In genomic region chr2:179274749-179275148, GRCh38 we compare ENCODE assay signal across 9 cellular contexts. TPM values are rescaled to one million over a fixed set of nuclear protein-coding genes. Genes with fewer than 3 reads are reported as not detected.
DNase-seq lines count a peak whose midpoint lies in the region; ATAC-seq lines count a peak whose summit lies in the region.
"Had no signal": no experiment of that assay in that cellular context is flagged by ENCODE, and none has a peak within 500 bp of the region (broad histone marks: within the 10 kb centered on the region; RNA-seq: fewer than 3 reads in every experiment).

No MANE protein-coding gene starts in this region.

- WGBS in aorta, 2 donors = 47 to 52% methylated on average over 2 of the region's 2 CpGs

- in situ Hi-C loops in KBM-7 (cut with MboI; ENCODE audit: low pct_unique_long_range_greater_than_20kb, low sequenced_read_pairs) = no loop called here

- H3K4me3 ChIP-seq in MG63 = no peak overlapping the region
- no peak overlapping the region for H3K4me3 ChIP-seq in aorta (ENCODE audit: low read length in 2 of 2)
- H3K4me3 ChIP-seq: ovary had no signal

- H3K9me3 ChIP-seq in MG63 = no peaks in the 10 kb centered on the region
- H3K9me3 ChIP-seq in aorta (ENCODE audit: control insufficient read depth, low read length) = no peaks in the 10 kb centered on the region
- H3K9me3 ChIP-seq: ovary had no signal

- DNase-seq in KBM-7 = peak; percentile 51
- DNase-seq in myocyte (ENCODE audit: low read depth) = peak; percentile 54
- no peak for DNase-seq in DMS 273 (lab: John Stamatoyannopoulos, UW; ENCODE audit: unreplicated experiment)
- no peak for DNase-seq in NCI-H748 treated with DMSO at 0.1 percent for 48 hours (lab: John Stamatoyannopoulos, UW)
- DNase-seq in MG63 = no peak
- no peak for DNase-seq in aorta
- DNase-seq: ovary had no signal

- no peaks in the 10 kb centered on the region for H3K27me3 ChIP-seq in MG63
- H3K27me3 ChIP-seq in aorta (ENCODE audit: control insufficient read depth in 1 of 2, insufficient read depth in 2 of 2, low read length in 1 of 2) = no peaks in the 10 kb centered on the region
- H3K27me3 ChIP-seq: ovary had no signal

- H3K36me3 ChIP-seq in MG63 (no peaks in the 10 kb centered on the region), aorta (ENCODE audit: control insufficient read depth in 1 of 2, insufficient read depth in 2 of 2, low read length in 1 of 2) (no peaks in the 10 kb centered on the region)
- H3K36me3 ChIP-seq: ovary had no signal

- H3K4me1 ChIP-seq in aorta (ENCODE audit: control insufficient read depth in 1 of 2, insufficient read depth in 2 of 2, low read length in 2 of 2) = peaks cover 4 to 14% of the 10 kb centered on the region in 2 donors

- intact Hi-C loops in aorta (cut with DNase I) = loop anchor here in 1 of 2 donors (5.0 kb wide), 2 partner anchors 42 to 68 kb away; no protein-coding TSS in a partner anchor

- ATAC-seq in GM18907 (IDR thresholded peaks at IDR 0.05; ENCODE audit: unreplicated experiment) (peak; percentile 99), HG02588 (IDR thresholded peaks at IDR 0.05; ENCODE audit: unreplicated experiment) (peak; percentile 97), aorta (ENCODE audit: low FRiP score) (no peak)

- H3K27ac ChIP-seq in aorta (ENCODE audit: low read depth in 1 of 2, low read length in 2 of 2) = no peak overlapping the region
- H3K27ac ChIP-seq: ovary had no signal

RNA-seq across cellular contexts. Expression of gene SESTD1, which starts 10.1 kb away (rescaled TPM):
- total RNA-seq in myocyte = 5.4 and 6.2 TPM in 2 replicates
- 13.1 TPM for polyA plus RNA-seq in myocyte (2012)
- 5.5 and 5.6 TPM in 2 replicates for total RNA-seq in MG63 (2014; rRNA removed; shearing (Covaris generic); ENCODE audit: low replicate concordance)
- total RNA-seq in aorta = 100 to 1,000 TPM; 157 to 159 TPM
- 10 to 100 TPM; 39.2 to 51.6 TPM for polyA plus RNA-seq in aorta

Comparison
In these comparisons a context has a peak if more than half of its experiments do, and no peak if none do; other contexts are left out.
1. DNase-seq: peak in KBM-7 (single experiment) and myocyte (single experiment); none in DMS 273 (single experiment), NCI-H748 treated with DMSO at 0.1 percent for 48 hours (single experiment), MG63 (single experiment) and aorta (0 of 2).
2. RNA of gene SESTD1, which starts 10.1 kb away (total RNA-seq): 157 to 159 TPM in aorta; 5.5 to 5.6 TPM in MG63 and 5.4 to 6.2 TPM in myocyte; every median in the first group is over 10 times any median in the second.